ENCODE assay signal across 1 cellular context in the genomic region with DNA sequence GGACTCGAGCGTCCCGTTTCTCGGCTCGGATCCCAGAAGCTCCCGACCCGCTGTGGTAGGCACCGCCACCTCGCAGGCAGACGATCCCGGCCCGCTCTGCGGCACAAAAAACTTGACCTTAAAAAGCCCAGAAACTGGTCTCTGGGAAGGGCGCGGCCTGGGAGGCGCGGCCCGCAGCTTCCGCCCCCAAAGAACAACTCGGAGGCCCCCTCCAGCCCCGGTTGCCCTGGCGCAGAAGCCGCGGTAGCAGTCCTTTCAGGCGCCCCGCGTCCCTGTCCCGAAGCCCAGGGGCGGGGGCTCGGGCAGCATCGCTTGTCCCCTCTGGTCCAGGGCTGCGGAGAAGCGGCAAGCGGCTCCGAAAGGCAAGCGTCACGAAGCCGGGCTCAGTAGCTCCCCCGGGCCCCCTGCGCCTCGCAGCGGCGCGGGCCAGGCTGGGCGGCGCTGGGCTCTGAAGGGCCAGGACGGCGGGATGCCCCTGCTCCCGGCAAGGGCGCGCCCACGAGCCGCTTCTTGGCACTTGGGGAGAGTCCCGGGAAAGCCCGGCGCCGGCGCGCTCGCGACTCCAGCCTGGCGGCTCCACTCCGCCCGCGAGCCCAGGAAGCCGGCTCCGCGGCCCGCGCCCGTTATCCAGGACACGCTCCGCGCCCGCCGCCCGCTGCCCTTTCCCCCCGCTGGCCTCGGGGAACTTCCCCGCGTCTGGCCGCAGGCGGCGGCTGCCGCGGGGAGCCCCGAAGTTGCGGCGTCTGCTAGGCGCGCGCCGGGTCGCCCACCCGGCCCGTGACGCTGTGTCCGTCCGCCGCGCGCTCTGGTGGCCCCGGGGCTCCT.
A peak's percentile ranks its signal among the peaks of the same experiment; 100 is the strongest.
TF ChIP-seq lines count a peak whose summit lies in the region.

A gene with protein sequence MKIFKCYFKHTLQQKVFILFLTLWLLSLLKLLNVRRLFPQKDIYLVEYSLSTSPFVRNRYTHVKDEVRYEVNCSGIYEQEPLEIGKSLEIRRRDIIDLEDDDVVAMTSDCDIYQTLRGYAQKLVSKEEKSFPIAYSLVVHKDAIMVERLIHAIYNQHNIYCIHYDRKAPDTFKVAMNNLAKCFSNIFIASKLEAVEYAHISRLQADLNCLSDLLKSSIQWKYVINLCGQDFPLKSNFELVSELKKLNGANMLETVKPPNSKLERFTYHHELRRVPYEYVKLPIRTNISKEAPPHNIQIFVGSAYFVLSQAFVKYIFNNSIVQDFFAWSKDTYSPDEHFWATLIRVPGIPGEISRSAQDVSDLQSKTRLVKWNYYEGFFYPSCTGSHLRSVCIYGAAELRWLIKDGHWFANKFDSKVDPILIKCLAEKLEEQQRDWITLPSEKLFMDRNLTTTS (minus strand): TSS at position 98 of the 825 bp plus-strand sequence. CDS start 22,521 bp downstream, outside the sequence.

TF ChIP-seq in HepG2, 621 proteins besides CTCF, POLR2A, EP300 and RAD21 (continued from another document and continues in another):
- TF ChIP-seq, protein P1, sequence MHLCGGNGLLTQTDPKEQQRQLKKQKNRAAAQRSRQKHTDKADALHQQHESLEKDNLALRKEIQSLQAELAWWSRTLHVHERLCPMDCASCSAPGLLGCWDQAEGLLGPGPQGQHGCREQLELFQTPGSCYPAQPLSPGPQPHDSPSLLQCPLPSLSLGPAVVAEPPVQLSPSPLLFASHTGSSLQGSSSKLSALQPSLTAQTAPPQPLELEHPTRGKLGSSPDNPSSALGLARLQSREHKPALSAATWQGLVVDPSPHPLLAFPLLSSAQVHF (CRISPR knock-in tag; IDR thresholded peaks at IDR 0.05): 0 out of 2 replicates have a peak, but pooled peaks have one; percentile 13
- TF ChIP-seq, protein P2, sequence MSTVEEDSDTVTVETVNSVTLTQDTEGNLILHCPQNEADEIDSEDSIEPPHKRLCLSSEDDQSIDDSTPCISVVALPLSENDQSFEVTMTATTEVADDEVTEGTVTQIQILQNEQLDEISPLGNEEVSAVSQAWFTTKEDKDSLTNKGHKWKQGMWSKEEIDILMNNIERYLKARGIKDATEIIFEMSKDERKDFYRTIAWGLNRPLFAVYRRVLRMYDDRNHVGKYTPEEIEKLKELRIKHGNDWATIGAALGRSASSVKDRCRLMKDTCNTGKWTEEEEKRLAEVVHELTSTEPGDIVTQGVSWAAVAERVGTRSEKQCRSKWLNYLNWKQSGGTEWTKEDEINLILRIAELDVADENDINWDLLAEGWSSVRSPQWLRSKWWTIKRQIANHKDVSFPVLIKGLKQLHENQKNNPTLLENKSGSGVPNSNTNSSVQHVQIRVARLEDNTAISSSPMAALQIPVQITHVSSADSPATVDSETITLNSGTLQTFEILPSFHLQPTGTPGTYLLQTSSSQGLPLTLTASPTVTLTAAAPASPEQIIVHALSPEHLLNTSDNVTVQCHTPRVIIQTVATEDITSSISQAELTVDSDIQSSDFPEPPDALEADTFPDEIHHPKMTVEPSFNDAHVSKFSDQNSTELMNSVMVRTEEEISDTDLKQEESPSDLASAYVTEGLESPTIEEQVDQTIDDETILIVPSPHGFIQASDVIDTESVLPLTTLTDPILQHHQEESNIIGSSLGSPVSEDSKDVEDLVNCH (CRISPR knock-in tag; IDR thresholded peaks at IDR 0.05): no peak
- TF ChIP-seq, protein P3, sequence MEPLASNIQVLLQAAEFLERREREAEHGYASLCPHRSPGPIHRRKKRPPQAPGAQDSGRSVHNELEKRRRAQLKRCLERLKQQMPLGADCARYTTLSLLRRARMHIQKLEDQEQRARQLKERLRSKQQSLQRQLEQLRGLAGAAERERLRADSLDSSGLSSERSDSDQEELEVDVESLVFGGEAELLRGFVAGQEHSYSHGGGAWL (CRISPR knock-in tag; IDR thresholded peaks at IDR 0.05): 0 out of 2 replicates have a peak, but pooled peaks have one; percentile 32
- TF ChIP-seq DPF2 (CRISPR knock-in tag; IDR thresholded peaks at IDR 0.05; ENCODE audit: borderline replicate concordance, low read depth): no peak
- TF ChIP-seq ZNF121 (CRISPR knock-in tag; IDR thresholded peaks at IDR 0.05): no peak
- TF ChIP-seq KLF12 (CRISPR knock-in tag; IDR thresholded peaks at IDR 0.05; ENCODE audit: borderline replicate concordance): 0 out of 2 replicates have a peak, but pooled peaks have one; percentile 26
- no peak for TF ChIP-seq MXD4 (CRISPR knock-in tag; IDR thresholded peaks at IDR 0.05)
- TF ChIP-seq, protein P4, sequence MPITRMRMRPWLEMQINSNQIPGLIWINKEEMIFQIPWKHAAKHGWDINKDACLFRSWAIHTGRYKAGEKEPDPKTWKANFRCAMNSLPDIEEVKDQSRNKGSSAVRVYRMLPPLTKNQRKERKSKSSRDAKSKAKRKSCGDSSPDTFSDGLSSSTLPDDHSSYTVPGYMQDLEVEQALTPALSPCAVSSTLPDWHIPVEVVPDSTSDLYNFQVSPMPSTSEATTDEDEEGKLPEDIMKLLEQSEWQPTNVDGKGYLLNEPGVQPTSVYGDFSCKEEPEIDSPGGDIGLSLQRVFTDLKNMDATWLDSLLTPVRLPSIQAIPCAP (CRISPR knock-in tag; IDR thresholded peaks at IDR 0.05; ENCODE audit: low read depth): no peak
- TF ChIP-seq ZNF687 (CRISPR knock-in tag; IDR thresholded peaks at IDR 0.05): peak; percentile 7; the same call in 1 of the 2 replicates
- no peak for TF ChIP-seq CAMTA2 (CRISPR knock-in tag; IDR thresholded peaks at IDR 0.05; ENCODE audit: borderline replicate concordance)
- TF ChIP-seq ZMAT5 (CRISPR knock-in tag; IDR thresholded peaks at IDR 0.05; ENCODE audit: borderline replicate concordance, low read depth): no peak
- no peak for TF ChIP-seq ZNF720 (CRISPR knock-in tag; IDR thresholded peaks at IDR 0.05)
- no peak for TF ChIP-seq KAT7 (CRISPR knock-in tag; IDR thresholded peaks at IDR 0.05; ENCODE audit: borderline replicate concordance)
- TF ChIP-seq ZNF383 (CRISPR knock-in tag; IDR thresholded peaks at IDR 0.05; ENCODE audit: borderline replicate concordance): no peak
- 0 out of 2 replicates have a peak, but pooled peaks have one; percentile 25 for TF ChIP-seq ZNF263 (CRISPR knock-in tag; IDR thresholded peaks at IDR 0.05)
- peak; percentile 44; the same call in 1 of the 2 replicates for TF ChIP-seq UBTF (CRISPR knock-in tag; IDR thresholded peaks at IDR 0.05)
- no peak for TF ChIP-seq TBL1XR1 (IDR thresholded peaks at IDR 0.05; ENCODE audit: borderline replicate concordance, low read length, partially characterized antibody)
- TF ChIP-seq JUND (CRISPR knock-in tag; IDR thresholded peaks at IDR 0.05): no peak
- no peak for TF ChIP-seq JUN (CRISPR knock-in tag; IDR thresholded peaks at IDR 0.05)
- TF ChIP-seq SMYD3 (CRISPR knock-in tag; IDR thresholded peaks at IDR 0.05): no peak
- no peak for TF ChIP-seq ZKSCAN5 (CRISPR knock-in tag; IDR thresholded peaks at IDR 0.05)
- TF ChIP-seq ZSCAN25 (CRISPR knock-in tag; IDR thresholded peaks at IDR 0.05): no peak
- no peak for TF ChIP-seq PAWR (CRISPR knock-in tag; IDR thresholded peaks at IDR 0.05; ENCODE audit: borderline replicate concordance)
- no peak for TF ChIP-seq HNRNPLL (IDR thresholded peaks at IDR 0.05; ENCODE audit: low read depth, low read length, poor library complexity, severe bottlenecking)
- no peak for TF ChIP-seq BRCA1 (CRISPR knock-in tag; IDR thresholded peaks at IDR 0.05)
- no peak for TF ChIP-seq ZNF138 (CRISPR knock-in tag; IDR thresholded peaks at IDR 0.05; ENCODE audit: low read depth)
- no peak for TF ChIP-seq MAFG (CRISPR knock-in tag; IDR thresholded peaks at IDR 0.05)
- TF ChIP-seq, protein P5, sequence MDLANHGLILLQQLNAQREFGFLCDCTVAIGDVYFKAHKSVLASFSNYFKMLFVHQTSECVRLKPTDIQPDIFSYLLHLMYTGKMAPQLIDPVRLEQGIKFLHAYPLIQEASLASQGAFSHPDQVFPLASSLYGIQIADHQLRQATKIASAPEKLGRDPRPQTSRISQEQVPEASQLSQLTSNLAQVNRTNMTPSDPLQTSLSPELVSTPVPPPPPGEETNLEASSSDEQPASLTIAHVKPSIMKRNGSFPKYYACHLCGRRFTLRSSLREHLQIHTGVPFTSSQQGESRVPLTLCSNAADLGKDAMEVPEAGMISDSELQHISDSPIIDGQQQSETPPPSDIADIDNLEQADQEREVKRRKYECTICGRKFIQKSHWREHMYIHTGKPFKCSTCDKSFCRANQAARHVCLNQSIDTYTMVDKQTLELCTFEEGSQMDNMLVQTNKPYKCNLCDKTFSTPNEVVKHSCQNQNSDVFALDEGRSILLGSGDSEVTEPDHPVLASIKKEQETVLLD (CRISPR knock-in tag; IDR thresholded peaks at IDR 0.05; ENCODE audit: low read depth): no peak
- no peak for TF ChIP-seq PAF1 (CRISPR knock-in tag; IDR thresholded peaks at IDR 0.05)
- TF ChIP-seq ZFP62 (CRISPR knock-in tag; IDR thresholded peaks at IDR 0.05): no peak
- no peak for TF ChIP-seq ELF1 (CRISPR knock-in tag; IDR thresholded peaks at IDR 0.05)
- 0 out of 2 replicates have a peak, but pooled peaks have one; percentile 9 for TF ChIP-seq STAG1 (CRISPR knock-in tag; IDR thresholded peaks at IDR 0.05)
- TF ChIP-seq ARID5B (CRISPR knock-in tag; IDR thresholded peaks at IDR 0.05): 0 out of 2 replicates have a peak, but pooled peaks have one; percentile 10
